ENCODE assay signal across 16 cellular contexts in the genomic region with DNA sequence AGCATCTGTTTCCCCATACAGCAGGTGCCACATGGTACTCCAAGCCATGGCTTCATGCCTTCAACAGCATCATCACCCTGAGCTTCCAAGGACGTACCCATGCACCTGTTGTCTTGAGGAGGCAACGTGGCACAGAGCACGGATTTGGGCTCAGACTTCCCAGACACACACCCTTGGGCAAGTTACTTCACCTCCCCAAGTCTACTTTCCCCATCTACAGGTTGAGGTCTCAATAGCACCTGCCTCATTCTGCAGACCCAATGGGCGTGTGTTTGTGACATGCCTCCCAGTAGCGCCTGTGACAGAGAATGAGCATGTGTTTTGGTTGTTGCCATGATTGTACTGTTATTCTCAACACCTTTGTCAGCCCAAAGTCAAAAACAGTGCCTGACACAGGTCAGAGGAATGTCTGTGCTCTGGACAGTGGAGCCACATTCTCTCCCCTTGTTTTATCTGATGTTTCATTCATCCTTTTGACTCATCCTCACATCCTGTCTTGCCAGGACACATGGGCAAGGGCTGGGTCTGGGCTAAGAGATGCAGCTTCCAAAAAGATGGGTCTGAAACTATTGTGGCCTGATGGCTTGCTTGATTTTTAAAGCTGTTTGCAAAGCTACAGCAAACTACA. TPM values are rescaled to one million over a fixed set of nuclear protein-coding genes. Genes with fewer than 3 reads are reported as not detected.
DNase-seq lines count a peak whose midpoint lies in the region; ATAC-seq, FAIRE-seq and TF ChIP-seq lines count a peak whose summit lies in the region.
"Had no signal": no experiment of that assay in that cellular context is flagged by ENCODE, and none has a peak within 500 bp of the region (broad histone marks: within the 10 kb centered on the region; RNA-seq: fewer than 3 reads in every experiment).

No MANE protein-coding gene starts in this region.

- no peaks in the 10 kb centered on the region for H4K20me1 ChIP-seq in Karpas-422 (ENCODE audit: insufficient read depth, low read depth, low read length)

- no peak overlapping the region for H3K9ac ChIP-seq in Karpas-422 (ENCODE audit: low read length)

- no peaks in the 10 kb centered on the region for H3K9me3 Mint-ChIP-seq in activated CD8-positive, alpha-beta memory T cell treated with anti-CD3 and anti-CD28 coated beads, Interleukin-2, amount 10 ng/mL, durations not matched to agents 7 days and 5 days (ENCODE audit: low read depth)

- no peak overlapping the region for H3K27ac ChIP-seq in Karpas-422 (ENCODE audit: low read length)
- no peak overlapping the region for H3K27ac ChIP-seq in right lobe of liver
- H3K27ac ChIP-seq in left ventricle myocardium inferior (replicated peaks) = no peak overlapping the region
- H3K27ac ChIP-seq: C4-2B, gastroesophageal sphincter had no signal

- DNase-seq in AG09309 (ENCODE audit: low read depth) = peak; percentile 20
- DNase-seq in Karpas-422 = peak; percentile 23
- peak; percentile 70 for DNase-seq in bronchial epithelial cell (ENCODE audit: low read depth)
- peak in 2 of 3 donors; percentile 4 to 9 for DNase-seq in right lobe of liver
- no peak for DNase-seq in activated CD8-positive, alpha-beta memory T cell treated with anti-CD3 and anti-CD28 coated beads, Interleukin-2, amount 10 ng/mL, durations not matched to agents 7 days and 5 days
- no peak for DNase-seq in GM13977 (ENCODE audit: low spot score)
- no peak for DNase-seq in left ventricle myocardium inferior
- DNase-seq: central memory CD4-positive, alpha-beta T cell; GF-D8; KBM-7; RPMI8226; stimulated activated CD4-positive, alpha-beta T cell treated with anti-CD3 and anti-CD28 coated beads, Interleukin-4, amount 100 ng/mL, for 24 hours had no signal

- no peak for TF ChIP-seq CTCF in AG09309 (IDR thresholded peaks at IDR 0.05; ENCODE audit: control insufficient read depth, insufficient read depth, low read depth, low read length, missing control alignments)
- TF ChIP-seq CTCF in bronchial epithelial cell (IDR thresholded peaks at IDR 0.05; ENCODE audit: insufficient read depth, low read length, severe bottlenecking) = no peak
- TF ChIP-seq CTCF in right lobe of liver (IDR thresholded peaks at IDR 0.05) = no peak
- no peak for TF ChIP-seq CTCF in GM13977 (IDR thresholded peaks at IDR 0.05; ENCODE audit: extremely low read depth, insufficient read depth, missing control alignments)
- TF ChIP-seq CTCF in left ventricle myocardium inferior (IDR thresholded peaks at IDR 0.05; ENCODE audit: borderline replicate concordance) = no peak

- TF ChIP-seq POLR2A in right lobe of liver (IDR thresholded peaks at IDR 0.05) = no peak

- H3K4me3 ChIP-seq in AG09309 (ENCODE audit: control insufficient read depth, low read depth, low read length) (no peak overlapping the region), Karpas-422 (ENCODE audit: low read length) (no peak overlapping the region), bronchial epithelial cell (ENCODE audit: low read depth, low read length) (no peak overlapping the region), right lobe of liver (no peak overlapping the region), left ventricle myocardium inferior (no peak overlapping the region)
- H3K4me3 ChIP-seq: gastroesophageal sphincter had no signal

- H3K36me3 ChIP-seq in Karpas-422 (ENCODE audit: insufficient read depth, low read length) (no peaks in the 10 kb centered on the region), bronchial epithelial cell (ENCODE audit: control insufficient read depth, insufficient read depth, low read length) (no peaks in the 10 kb centered on the region), right lobe of liver (no peaks in the 10 kb centered on the region), left ventricle myocardium inferior (no peaks in the 10 kb centered on the region)
- H3K36me3 ChIP-seq: gastroesophageal sphincter had no signal

- CTCF ChIA-PET in activated CD8-positive, alpha-beta memory T cell treated with anti-CD3 and anti-CD28 coated beads, Interleukin-2, amount 10 ng/mL, durations not matched to agents 7 days and 5 days (lab: Charles Lee) = no interaction called here

- intact Hi-C loops in right lobe of liver (cut with DNase I) (no loop called here), left ventricle myocardium inferior (cut with micrococcal nuclease) (no loop called here)

- no peaks in the 10 kb centered on the region for H3K4me1 ChIP-seq in Karpas-422 (ENCODE audit: low read length)
- no peaks in the 10 kb centered on the region for H3K4me1 ChIP-seq in right lobe of liver
- peaks cover 12% of the 10 kb centered on the region for H3K4me1 ChIP-seq in left ventricle myocardium inferior
- H3K4me1 ChIP-seq: gastroesophageal sphincter had no signal

- 60% methylated on average over 1 of the region's 5 CpGs for WGBS in right lobe of liver (ENCODE audit: insufficient coverage, low coverage, low lambda C conversion rate, missing lambda C conversion rate)

- no peak for FAIRE-seq in bronchial epithelial cell (lab: Jason Lieb, UNC)

- no peaks in the 10 kb centered on the region for H3K9me3 ChIP-seq in Karpas-422 (ENCODE audit: low read length)
- H3K9me3 ChIP-seq in right lobe of liver = no peaks in the 10 kb centered on the region
- peaks cover 6% of the 10 kb centered on the region for H3K9me3 ChIP-seq in left ventricle myocardium inferior (replicated peaks)
- H3K9me3 ChIP-seq: gastroesophageal sphincter had no signal

- in situ Hi-C loops in GM13977 (cut with MboI; ENCODE audit: low pct_unique_long_range_greater_than_20kb, low sequenced_read_pairs, unreplicated experiment) = no loop called here

- no peaks in the 10 kb centered on the region for H3K4me1 Mint-ChIP-seq in activated CD8-positive, alpha-beta memory T cell treated with anti-CD3 and anti-CD28 coated beads, Interleukin-2, amount 10 ng/mL, durations not matched to agents 7 days and 5 days

- no peaks in the 10 kb centered on the region for H3K36me3 Mint-ChIP-seq in activated CD8-positive, alpha-beta memory T cell treated with anti-CD3 and anti-CD28 coated beads, Interleukin-2, amount 10 ng/mL, durations not matched to agents 7 days and 5 days

- H3K4me2 ChIP-seq in Karpas-422 (ENCODE audit: low read depth, low read length, poor library complexity, severe bottlenecking) = no peak overlapping the region

- ATAC-seq in right lobe of liver = no peak
- no peak for ATAC-seq in activated CD8-positive, alpha-beta memory T cell treated with anti-CD3 and anti-CD28 coated beads, Interleukin-2, amount 10 ng/mL, durations not matched to agents 7 days and 5 days
- ATAC-seq in GM21576 (IDR thresholded peaks at IDR 0.05; ENCODE audit: unreplicated experiment) = no peak
- ATAC-seq: gastroesophageal sphincter had no signal

- H3K4me3 Mint-ChIP-seq in activated CD8-positive, alpha-beta memory T cell treated with anti-CD3 and anti-CD28 coated beads, Interleukin-2, amount 10 ng/mL, durations not matched to agents 7 days and 5 days = no peak overlapping the region
- H3K4me3 Mint-ChIP-seq: activated T-helper 1 cell treated with anti-CD3 and anti-CD28 coated beads, Interleukin-12 subunit alpha, Interleukin-12 subunit beta, Interleukin-2, Interleukin-4 antibody, amounts not matched to agents 30 ng/mL and 10 ng/mL and 1 ng/mL, durations not matched to agents 14 hours and 24 hours and 36 hours had no signal

- H3K79me2 ChIP-seq in Karpas-422 (ENCODE audit: low read length) = no peaks in the 10 kb centered on the region

- H2AFZ ChIP-seq in Karpas-422 (ENCODE audit: low read length) = no peak overlapping the region

- peaks cover 38% of the 10 kb centered on the region for H3K27me3 Mint-ChIP-seq in activated CD8-positive, alpha-beta memory T cell treated with anti-CD3 and anti-CD28 coated beads, Interleukin-2, amount 10 ng/mL, durations not matched to agents 7 days and 5 days

- no peak overlapping the region for H3K27ac Mint-ChIP-seq in activated CD8-positive, alpha-beta memory T cell treated with anti-CD3 and anti-CD28 coated beads, Interleukin-2, amount 10 ng/mL, durations not matched to agents 7 days and 5 days
- H3K27ac Mint-ChIP-seq: activated T-helper 1 cell treated with anti-CD3 and anti-CD28 coated beads, Interleukin-12 subunit alpha, Interleukin-12 subunit beta, Interleukin-2, Interleukin-4 antibody, amounts not matched to agents 30 ng/mL and 10 ng/mL and 1 ng/mL, durations not matched to agents 14 hours and 24 hours and 36 hours had no signal

- no peaks in the 10 kb centered on the region for H3K9me2 ChIP-seq in Karpas-422 (replicated peaks; ENCODE audit: insufficient read depth, low read length)

- H3K27me3 ChIP-seq in Karpas-422 (ENCODE audit: low read length) = no peaks in the 10 kb centered on the region
- H3K27me3 ChIP-seq in bronchial epithelial cell (ENCODE audit: control insufficient read depth, insufficient read depth, low read length) = no peaks in the 10 kb centered on the region
- no peaks in the 10 kb centered on the region for H3K27me3 ChIP-seq in right lobe of liver
- no peaks in the 10 kb centered on the region for H3K27me3 ChIP-seq in left ventricle myocardium inferior (ENCODE audit: low read depth)

RNA-seq across cellular contexts. Expression of a gene that starts 53.4 kb away (rescaled TPM):
- total RNA-seq in Karpas-422 (2014; rRNA removed; shearing (Covaris generic); ENCODE audit: low replicate concordance) = 0.54 and 4.3 TPM in 2 replicates
- total RNA-seq in bronchial epithelial cell (83.8 and 198 TPM in 2 replicates), right lobe of liver (100 to 1,000 TPM in 3 of 6 experiments, 10 to 100 TPM in 3; 67.0 to 283 (median 94.1) TPM), left ventricle myocardium inferior (160 TPM)
- 1 to 10 TPM in 1 of 2 experiments, not detected in 1; 1.7 TPM for total RNA-seq in activated CD8-positive, alpha-beta memory T cell treated with anti-CD3 and anti-CD28 coated beads, Interleukin-2, amount 10 ng/mL, durations not matched to agents 7 days and 5 days

Comparison
In these comparisons a context has a peak if more than half of its experiments do, and no peak if none do; other contexts are left out.
1. DNase-seq: peak in AG09309 (single experiment), Karpas-422 (single experiment), bronchial epithelial cell (single experiment) and right lobe of liver (2 of 3); none in activated CD8-positive, alpha-beta memory T cell treated with anti-CD3 and anti-CD28 coated beads, Interleukin-2, amount 10 ng/mL, durations not matched to agents 7 days and 5 days (single experiment), GM13977 (single experiment) and left ventricle myocardium inferior (single experiment).
2. RNA of a gene that starts 53.4 kb away (total RNA-seq): 83.8 to 198 TPM in bronchial epithelial cell, 160 TPM in left ventricle myocardium inferior (single experiment) and 67.0 to 283 TPM in right lobe of liver; 0.54 to 4.3 TPM in Karpas-422 and 1.7 TPM in activated CD8-positive, alpha-beta memory T cell treated with anti-CD3 and anti-CD28 coated beads, Interleukin-2, amount 10 ng/mL, durations not matched to agents 7 days and 5 days; every median in the first group is over 10 times any median in the second.